9 cellular contexts compared by ENCODE assay signal in genomic region chr6:26440977-26441358, GRCh38. TPM values are rescaled to one million over a fixed set of nuclear protein-coding genes. Genes with fewer than 3 reads are reported as not detected.
DNase-seq lines count a peak whose midpoint lies in the region; ATAC-seq and TF ChIP-seq lines count a peak whose summit lies in the region.
"Had no signal": no experiment of that assay in that cellular context is flagged by ENCODE, and none has a peak within 500 bp of the region (broad histone marks: within the 10 kb centered on the region; RNA-seq: fewer than 3 reads in every experiment).

No MANE protein-coding gene starts in this region.

- intact Hi-C loops in heart right ventricle (cut with DNase I) (loop anchor here in 1 of 10 donors (2.0 kb wide), 1 partner anchor 32 kb away; no protein-coding TSS in a partner anchor), cardiac septum (cut with DNase I) (no loop called here), mucosa of descending colon (cut with DNase I, micrococcal nuclease) (no loop called here)

- H3K36me3 ChIP-seq in heart right ventricle, result peaks cover 0 to 20% (median 0%) of the 10 kb centered on the region in 9 donors
- H3K36me3 ChIP-seq in mucosa of descending colon (ENCODE audit: low read depth), result no peaks in the 10 kb centered on the region
- no peaks in the 10 kb centered on the region for H3K36me3 ChIP-seq in urinary bladder (ENCODE audit: insufficient read depth)

- 33 to 42% methylated on average over 2 of the region's 2 CpGs for WGBS in heart right ventricle, 2 donors
- 33% methylated on average over 2 of the region's 2 CpGs for WGBS in urinary bladder

- ATAC-seq in heart right ventricle (no peak), mucosa of descending colon (no peak), GM19452 (IDR thresholded peaks at IDR 0.05; ENCODE audit: unreplicated experiment) (no peak), GM18505 (IDR thresholded peaks at IDR 0.05; ENCODE audit: unreplicated experiment) (no peak)

- no peaks in the 10 kb centered on the region for H3K27me3 ChIP-seq in heart right ventricle

- H3K27ac ChIP-seq in heart right ventricle, result peak overlapping the region in 9 of 10 donors; percentile 35 to 95 (median 82)
- peak overlapping the region; percentile 53 for H3K27ac ChIP-seq in urinary bladder (ENCODE audit: low read depth)

- H3K4me3 ChIP-seq in heart right ventricle (peak overlapping the region in 9 of 10 donors; percentile 40 to 69 (median 60)), astrocyte of the spinal cord (ENCODE audit: low read depth, low read length) (peak overlapping the region; percentile 66), mucosa of descending colon (peak overlapping the region; percentile 12), urinary bladder (ENCODE audit: low read depth, low read length) (peak overlapping the region; percentile 40)

- in situ Hi-C loops in astrocyte of the spinal cord (cut with HindIII; ENCODE audit: low sequenced_read_pairs), result no loop called here

- DNase-seq in heart right ventricle (no peak), cardiac septum (ENCODE audit: low spot score) (no peak), astrocyte of the spinal cord (ENCODE audit: low read depth, low spot score) (no peak), mucosa of descending colon (no peak), NCI-H1930 (lab: John Stamatoyannopoulos, UW) (no peak)

- H3K9me3 ChIP-seq in heart right ventricle (no peaks in the 10 kb centered on the region), mucosa of descending colon (no peaks in the 10 kb centered on the region)

- TF ChIP-seq POLR2A in GM18505 (IDR thresholded peaks at IDR 0.05; ENCODE audit: borderline replicate concordance, extremely low read depth, insufficient read depth, insufficient read length), result no peak

- TF ChIP-seq CTCF in heart right ventricle (IDR thresholded peaks at IDR 0.05), result no peak
- TF ChIP-seq CTCF in astrocyte of the spinal cord (IDR thresholded peaks at IDR 0.05; ENCODE audit: low read depth, low read length), result no peak
- TF ChIP-seq CTCF in mucosa of descending colon (IDR thresholded peaks at IDR 0.05), result no peak

- peaks cover 0 to 42% (median 17%) of the 10 kb centered on the region in 9 donors for H3K4me1 ChIP-seq in heart right ventricle
- peaks cover 7% of the 10 kb centered on the region for H3K4me1 ChIP-seq in mucosa of descending colon (ENCODE audit: low read depth)
- H3K4me1 ChIP-seq in urinary bladder (ENCODE audit: insufficient read depth), result no peaks in the 10 kb centered on the region

RNA-seq across cellular contexts. Expression of gene BTN3A3, which starts 0.7 kb away (rescaled TPM):
- 10 to 100 TPM in 3 of 10 donors, 1 to 10 TPM in 7; 4.4 to 28.2 (median 8.4) TPM for total RNA-seq in heart right ventricle
- polyA plus RNA-seq in heart right ventricle, result 10 to 100 TPM in 1 of 2 donors, 1 to 10 TPM in 1; 8.2 to 10.6 TPM
- total RNA-seq in cardiac septum, result 8.5 TPM
- 10 to 100 TPM; 19.9 to 27.5 (median 26.9) TPM for total RNA-seq in mucosa of descending colon
- total RNA-seq in urinary bladder, result 37.6 TPM
- 16.1 TPM for polyA plus RNA-seq in urinary bladder

RNA-seq across cellular contexts. Expression of gene BTN2A1, which starts 16.8 kb away (rescaled TPM):
- total RNA-seq in heart right ventricle (10 to 100 TPM; 12.7 to 19.9 (median 15.5) TPM), cardiac septum (15.7 TPM), mucosa of descending colon (10 to 100 TPM; 26.1 to 37.7 (median 29.1) TPM), urinary bladder (15.8 TPM)
- polyA plus RNA-seq in heart right ventricle (10 to 100 TPM in 1 of 2 donors, 1 to 10 TPM in 1; 9.7 to 15.9 TPM), urinary bladder (38.0 TPM)

RNA-seq across cellular contexts. Expression of gene BTN3A1, which starts 38.9 kb away (rescaled TPM):
- total RNA-seq in heart right ventricle, result 10 to 100 TPM in 3 of 10 donors, 1 to 10 TPM in 7; 3.9 to 44.3 (median 8.6) TPM
- polyA plus RNA-seq in heart right ventricle, result 10 to 100 TPM in 1 of 2 donors, 1 to 10 TPM in 1; 3.9 to 11.0 TPM
- total RNA-seq in cardiac septum, result 7.4 TPM
- total RNA-seq in mucosa of descending colon, result 10 to 100 TPM; 25.5 to 45.8 (median 34.4) TPM
- 39.8 TPM for total RNA-seq in urinary bladder
- polyA plus RNA-seq in urinary bladder, result 13.3 TPM

RNA-seq across cellular contexts. Expression of gene BTN2A2, which starts 58.1 kb away (rescaled TPM):
- total RNA-seq in heart right ventricle (10 to 100 TPM in 1 of 10 donors, 1 to 10 TPM in 9; 1.7 to 12.5 (median 3.8) TPM), cardiac septum (2.8 TPM), mucosa of descending colon (10 to 100 TPM in 1 of 3 donors, 1 to 10 TPM in 2; 7.0 to 12.6 (median 9.2) TPM), urinary bladder (10.8 TPM)
- polyA plus RNA-seq in heart right ventricle (1 to 10 TPM; 3.0 to 3.9 TPM), urinary bladder (9.6 TPM)

RNA-seq across cellular contexts. Expression of gene BTN1A1, which starts 59.1 kb away (rescaled TPM):
- total RNA-seq in heart right ventricle, result not detected
- polyA plus RNA-seq in heart right ventricle, result not detected
- total RNA-seq in cardiac septum, result not detected
- total RNA-seq in mucosa of descending colon, result not detected
- total RNA-seq in urinary bladder, result 0.16 TPM
- polyA plus RNA-seq in urinary bladder, result not detected
- total RNA-seq: Daoy had no signal

Comparison
In these comparisons a context has a peak if more than half of its experiments do, and no peak if none do; other contexts are left out.
1. H3K4me3 ChIP-seq: peak in every context shown above with its lines; median percentile 66 in astrocyte of the spinal cord; 60 in heart right ventricle; 40 in urinary bladder; 12 in mucosa of descending colon.